Comparison of ENCODE assay signal across 1 cellular context in genomic region chr14:91752956-91753355, GRCh38.
TF ChIP-seq lines count a peak whose summit lies in the region.

No MANE protein-coding gene starts in this region.

TF ChIP-seq in GM23338, 12 proteins besides CTCF, POLR2A, EP300 and RAD21 (continued from another document):
- TF ChIP-seq REST (IDR thresholded peaks at IDR 0.05; ENCODE audit: unreplicated experiment) (no peak), CREB1 (CRISPR knock-in tag; IDR thresholded peaks at IDR 0.05; ENCODE audit: low read depth) (no peak), STAT1 (IDR thresholded peaks at IDR 0.05; ENCODE audit: unreplicated experiment) (no peak), ETS1 (IDR thresholded peaks at IDR 0.05) (no peak), POLR2AphosphoS5 (IDR thresholded peaks at IDR 0.05; ENCODE audit: low read depth) (no peak)
